In the genomic region with DNA sequence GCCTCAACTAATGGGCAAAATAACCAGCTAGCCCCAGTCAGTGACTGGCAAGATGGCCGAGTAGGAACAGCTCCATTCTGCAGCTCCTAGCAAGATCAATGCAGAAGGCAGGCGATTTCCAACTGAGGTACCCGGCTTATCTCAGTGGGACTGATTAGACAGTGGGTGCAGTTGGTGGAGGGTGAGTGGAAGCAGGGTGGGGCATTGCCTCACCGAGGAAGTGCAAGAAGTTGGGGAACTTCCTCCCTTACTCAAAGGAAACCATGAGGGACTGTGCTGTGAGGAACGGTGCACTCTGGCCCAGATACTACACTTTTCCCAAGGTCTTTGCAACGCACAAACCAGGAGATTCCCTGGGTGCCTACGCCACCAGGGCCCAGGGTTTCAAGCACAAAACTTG, we compare ENCODE assay signal across 1 cellular context.
A peak's percentile ranks its signal among the peaks of the same experiment; 100 is the strongest.
TF ChIP-seq lines count a peak whose summit lies in the region.

No MANE protein-coding gene starts in this region.

TF ChIP-seq in K562, 482 proteins besides CTCF, POLR2A, EP300 and RAD21:
- peak; percentile 7; the same call in 1 of the 2 replicates for TF ChIP-seq SPI1 (IDR thresholded peaks at IDR 0.05; ENCODE audit: borderline replicate concordance, low read depth, low read length)
- no peak for TF ChIP-seq HMGN3 (IDR thresholded peaks at IDR 0.05; ENCODE audit: borderline replicate concordance, extremely low read depth, insufficient read length, low read depth, low read length)
